Comparison of ENCODE assay signal across 20 cellular contexts in genomic region chr10:77857272-77857671, GRCh38.
DNase-seq lines count a peak whose midpoint lies in the region; ATAC-seq and TF ChIP-seq lines count a peak whose summit lies in the region.
"Had no signal": no experiment of that assay in that cellular context is flagged by ENCODE, and none has a peak within 500 bp of the region (broad histone marks: within the 10 kb centered on the region; RNA-seq: fewer than 3 reads in every experiment).

No MANE protein-coding gene starts in this region.

- dilution Hi-C loops in mammary epithelial cell (cut with HindIII; ENCODE audit: low sequenced_read_pairs), result no loop called here

- TF ChIP-seq CTCF in mammary epithelial cell (conservative IDR thresholded peaks at IDR 0.05 in 1 of 2, IDR thresholded peaks at IDR 0.05 in 1 of 2; ENCODE audit: extremely low read depth in 1 of 2, insufficient read depth in 1 of 2, low read depth in 1 of 2, low read length in 2 of 2) (no peak), nephron progenitor cell (IDR thresholded peaks at IDR 0.05) (no peak), progenitor cell of endocrine pancreas (IDR thresholded peaks at IDR 0.05; ENCODE audit: unreplicated experiment) (no peak), gastrocnemius medialis (IDR thresholded peaks at IDR 0.05 in 4 of 5, conservative IDR thresholded peaks at IDR 0.05 in 1 of 5) (no peak)

- WGBS in mammary epithelial cell (ENCODE audit: low coverage, missing lambda C conversion rate), result 60% methylated on average over 10 of the region's 11 CpGs

- DNase-seq in AML-193 (lab: John Stamatoyannopoulos, UW), result peak; percentile 22 to 24
- DNase-seq in HuH-7.5 (ENCODE audit: low spot score), result peak; percentile 36
- DNase-seq in mammary epithelial cell, result peak; percentile 39
- DNase-seq in nephron progenitor cell, result no peak
- no peak for DNase-seq in progenitor cell of endocrine pancreas (ENCODE audit: low spot score, unreplicated experiment)
- no peak for DNase-seq in gastrocnemius medialis
- DNase-seq in NCI-H526 (lab: John Stamatoyannopoulos, UW), result no peak
- DNase-seq: activated CD4-positive, alpha-beta T cell treated with anti-CD3 and anti-CD28 coated beads, Interleukin-2, amount 50 U/mL, for 48 hours; activated T-cell treated with anti-CD3 and anti-CD28 coated beads, Interleukin-2, amount 50 U/mL, for 72 hours; amniotic stem cell; Karpas-422; NCI-H146; NCI-H345; SK-N-SH; stimulated activated naive B cell treated with anti-CD40 and anti-IgM and Interleukin-4, amounts not matched to agents 10 μg/mL and 1 μg/mL and 100 μg/mL, for 72 hours had no signal

- no peak for ATAC-seq in GM19455 (IDR thresholded peaks at IDR 0.05; ENCODE audit: unreplicated experiment)
- no peak for ATAC-seq in gastrocnemius medialis
- ATAC-seq: activated T-cell treated with anti-CD3 and anti-CD28 coated beads, Interleukin-2, amount 50 U/mL, for 72 hours; gastroesophageal sphincter; stimulated activated naive B cell treated with anti-CD40 and anti-IgM and Interleukin-4, amounts not matched to agents 10 μg/mL and 1 μg/mL and 100 μg/mL, for 72 hours had no signal

- no peaks in the 10 kb centered on the region for H4K20me1 ChIP-seq in mammary epithelial cell (ENCODE audit: insufficient read depth, low read length)

- in situ Hi-C loops in mammary epithelial cell (cut with MboI; ENCODE audit: low sequenced_read_pairs in 2 of 2) (no loop called here), gastrocnemius medialis (cut with MboI; ENCODE audit: low sequenced_read_pairs in 4 of 4) (no loop called here)

- H3K27me3 ChIP-seq in mammary epithelial cell (ENCODE audit: insufficient read depth, low read length), result no peaks in the 10 kb centered on the region
- no peaks in the 10 kb centered on the region for H3K27me3 ChIP-seq in gastrocnemius medialis
- H3K27me3 ChIP-seq: gastroesophageal sphincter, neutrophil had no signal

- CTCF ChIA-PET in mammary epithelial cell (lab: Charles Lee; ENCODE audit: low non-redundant PET), result no interaction called here

- H3K4me3 Mint-ChIP-seq in nephron progenitor cell (no peak overlapping the region), progenitor cell of endocrine pancreas (ENCODE audit: low read depth) (no peak overlapping the region)
- H3K4me3 Mint-ChIP-seq: activated T-cell treated with anti-CD3 and anti-CD28 coated beads, Interleukin-2, amount 50 U/mL, for 72 hours; mesothelial cell of epicardium; stimulated activated naive B cell treated with anti-CD40 and anti-IgM and Interleukin-4, amounts not matched to agents 10 μg/mL and 1 μg/mL and 100 μg/mL, for 72 hours had no signal

- H3K9me3 Mint-ChIP-seq in nephron progenitor cell (no peaks in the 10 kb centered on the region), progenitor cell of endocrine pancreas (ENCODE audit: low read depth) (no peaks in the 10 kb centered on the region)
- H3K9me3 Mint-ChIP-seq: activated T-cell treated with anti-CD3 and anti-CD28 coated beads, Interleukin-2, amount 50 U/mL, for 72 hours; mesothelial cell of epicardium; stimulated activated naive B cell treated with anti-CD40 and anti-IgM and Interleukin-4, amounts not matched to agents 10 μg/mL and 1 μg/mL and 100 μg/mL, for 72 hours had no signal

- no peak overlapping the region for H3K27ac ChIP-seq in mammary epithelial cell (ENCODE audit: insufficient read depth, low read depth, low read length)
- H3K27ac ChIP-seq in gastrocnemius medialis, result no peak overlapping the region
- H3K27ac ChIP-seq: neutrophil had no signal

- peaks cover 74% of the 10 kb centered on the region for H3K79me2 ChIP-seq in mammary epithelial cell (ENCODE audit: insufficient read depth, low read length)

- H3K9me3 ChIP-seq in mammary epithelial cell (replicated peaks; ENCODE audit: insufficient read depth, low read length) (no peaks in the 10 kb centered on the region), gastrocnemius medialis (no peaks in the 10 kb centered on the region)
- H3K9me3 ChIP-seq: gastroesophageal sphincter, neutrophil, SK-N-SH had no signal

- no peak overlapping the region for H3K4me2 ChIP-seq in mammary epithelial cell (ENCODE audit: insufficient read depth, low read depth, low read length)
- H3K4me2 ChIP-seq: SK-N-SH, smooth muscle cell had no signal

- H3K4me1 Mint-ChIP-seq in nephron progenitor cell, result peaks cover 19% of the 10 kb centered on the region
- peaks cover 32% of the 10 kb centered on the region for H3K4me1 Mint-ChIP-seq in progenitor cell of endocrine pancreas (ENCODE audit: low read depth)
- H3K4me1 Mint-ChIP-seq: stimulated activated naive B cell treated with anti-CD40 and anti-IgM and Interleukin-4, amounts not matched to agents 10 μg/mL and 1 μg/mL and 100 μg/mL, for 72 hours had no signal

- H3K4me1 ChIP-seq in mammary epithelial cell (ENCODE audit: insufficient read depth, low read length), result peaks cover 15% of the 10 kb centered on the region
- H3K4me1 ChIP-seq in gastrocnemius medialis, result peaks cover 0 to 11% of the 10 kb centered on the region in 2 donors

- intact Hi-C loops in mammary epithelial cell (cut with micrococcal nuclease) (no loop called here), gastrocnemius medialis (cut with DNase I; ENCODE audit: low total_unique reads) (no loop called here)

- no TSS peak for BruUV-seq in mammary epithelial cell (replicated peaks; lab: Mats Ljungman, UMichigan)

- H3K27me3 Mint-ChIP-seq in nephron progenitor cell (ENCODE audit: low read depth, poor library complexity) (no peaks in the 10 kb centered on the region), progenitor cell of endocrine pancreas (no peaks in the 10 kb centered on the region)
- H3K27me3 Mint-ChIP-seq: stimulated activated naive B cell treated with anti-CD40 and anti-IgM and Interleukin-4, amounts not matched to agents 10 μg/mL and 1 μg/mL and 100 μg/mL, for 72 hours had no signal

- no peak for TF ChIP-seq POLR2A in gastrocnemius medialis (IDR thresholded peaks at IDR 0.05)

- no peak overlapping the region for H2AFZ ChIP-seq in mammary epithelial cell (ENCODE audit: low read depth, low read length)

- H3K36me3 Mint-ChIP-seq in nephron progenitor cell (ENCODE audit: low read depth) (peaks cover 54% of the 10 kb centered on the region), progenitor cell of endocrine pancreas (ENCODE audit: insufficient read depth) (peaks cover 16% of the 10 kb centered on the region)
- H3K36me3 Mint-ChIP-seq: stimulated activated naive B cell treated with anti-CD40 and anti-IgM and Interleukin-4, amounts not matched to agents 10 μg/mL and 1 μg/mL and 100 μg/mL, for 72 hours had no signal

- H3K4me3 ChIP-seq in mammary epithelial cell (replicated peaks in 1 of 3; ENCODE audit: insufficient read depth in 1 of 3, low read depth in 2 of 3, low read length in 3 of 3) (no peak overlapping the region), gastrocnemius medialis (no peak overlapping the region)
- H3K4me3 ChIP-seq: gastroesophageal sphincter, smooth muscle cell had no signal

- H3K27ac Mint-ChIP-seq in nephron progenitor cell, result peak overlapping the region; percentile 79
- no peak overlapping the region for H3K27ac Mint-ChIP-seq in progenitor cell of endocrine pancreas
- H3K27ac Mint-ChIP-seq: activated T-cell treated with anti-CD3 and anti-CD28 coated beads, Interleukin-2, amount 50 U/mL, for 72 hours; mesothelial cell of epicardium; stimulated activated naive B cell treated with anti-CD40 and anti-IgM and Interleukin-4, amounts not matched to agents 10 μg/mL and 1 μg/mL and 100 μg/mL, for 72 hours had no signal

- H3K9ac ChIP-seq in mammary epithelial cell (ENCODE audit: insufficient read depth, low read length), result no peak overlapping the region
- H3K9ac ChIP-seq: SK-N-SH had no signal

- H3K36me3 ChIP-seq in mammary epithelial cell (ENCODE audit: insufficient read depth, low read length) (peaks cover 8% of the 10 kb centered on the region), gastrocnemius medialis (peaks cover 0 to 42% of the 10 kb centered on the region in 2 donors)
- H3K36me3 ChIP-seq: neutrophil had no signal

Comparison
In these comparisons a context has a peak if more than half of its experiments do, and no peak if none do; other contexts are left out.
1. DNase-seq: peak in AML-193 (2 of 2), HuH-7.5 (single experiment) and mammary epithelial cell (single experiment); none in nephron progenitor cell (single experiment), progenitor cell of endocrine pancreas (single experiment), gastrocnemius medialis (0 of 2) and NCI-H526 (0 of 2).